1 cellular context compared by ENCODE assay signal in genomic region chr9:20083417-20083816, GRCh38.
TF ChIP-seq lines count a peak whose summit lies in the region.

No MANE protein-coding gene starts in this region.

TF ChIP-seq in GM23338, 12 proteins besides CTCF, POLR2A, EP300 and RAD21 (continued from another document):
- TF ChIP-seq ZNF462 (CRISPR knock-in tag; IDR thresholded peaks at IDR 0.05) = no peak
- no peak for TF ChIP-seq JUNB (IDR thresholded peaks at IDR 0.05; ENCODE audit: unreplicated experiment)
- TF ChIP-seq REST (IDR thresholded peaks at IDR 0.05; ENCODE audit: unreplicated experiment) = no peak
- no peak for TF ChIP-seq ZNF331 (CRISPR knock-in tag; IDR thresholded peaks at IDR 0.05; ENCODE audit: low read depth)
- no peak for TF ChIP-seq POLR2AphosphoS5 (IDR thresholded peaks at IDR 0.05; ENCODE audit: low read depth)
- TF ChIP-seq NANOG (IDR thresholded peaks at IDR 0.05; ENCODE audit: borderline replicate concordance) = no peak
- no peak for TF ChIP-seq ZNF114 (CRISPR knock-in tag; IDR thresholded peaks at IDR 0.05)
- TF ChIP-seq CREB1 (CRISPR knock-in tag; IDR thresholded peaks at IDR 0.05; ENCODE audit: low read depth) = no peak
